Comparison of ENCODE assay signal across 24 cellular contexts in genomic region chr19:42054205-42054604, GRCh38. TPM values are rescaled to one million over a fixed set of nuclear protein-coding genes. Genes with fewer than 3 reads are reported as not detected.
DNase-seq lines count a peak whose midpoint lies in the region; ATAC-seq, FAIRE-seq and TF ChIP-seq lines count a peak whose summit lies in the region.
"Had no signal": no experiment of that assay in that cellular context is flagged by ENCODE, and none has a peak within 500 bp of the region (broad histone marks: within the 10 kb centered on the region; RNA-seq: fewer than 3 reads in every experiment).

No MANE protein-coding gene starts in this region.

- H3K9me3 ChIP-seq in mammary epithelial cell (replicated peaks; ENCODE audit: insufficient read depth, low read length) = no peaks in the 10 kb centered on the region
- H3K9me3 ChIP-seq in K562 (replicated peaks; ENCODE audit: control insufficient read depth, insufficient read depth, low read depth, low read length) = no peaks in the 10 kb centered on the region
- H3K9me3 ChIP-seq in neuronal stem cell (replicated peaks in 1 of 2; ENCODE audit: control insufficient read depth in 2 of 2, insufficient read depth in 1 of 2, low read depth in 1 of 2, low read length in 2 of 2) = no peaks in the 10 kb centered on the region
- H3K9me3 ChIP-seq: A549, BE2C had no signal

- H3K4ac ChIP-seq in neuronal stem cell (ENCODE audit: low read length) = no peak overlapping the region

- ATAC-seq in K562 = peak; percentile 49
- ATAC-seq: A549 had no signal

- H3K27ac Mint-ChIP-seq in MCF 10A (ENCODE audit: low read depth, unreplicated experiment) = peak overlapping the region; percentile 39

- H4K20me1 ChIP-seq in mammary epithelial cell (ENCODE audit: insufficient read depth, low read length) (no peaks in the 10 kb centered on the region), K562 (replicated peaks; ENCODE audit: control insufficient read depth, insufficient read depth, low read length) (no peaks in the 10 kb centered on the region)

- no peak for FAIRE-seq in K562 (lab: Jason Lieb, UNC)
- FAIRE-seq: GM12891, GM18507, H54 had no signal

- H3K9me3 Mint-ChIP-seq in MCF 10A (ENCODE audit: unreplicated experiment) = no peaks in the 10 kb centered on the region
- H3K9me3 Mint-ChIP-seq: CD4-positive, alpha-beta memory T cell had no signal

- dilution Hi-C loops in mammary epithelial cell (cut with HindIII; ENCODE audit: low sequenced_read_pairs) = no loop called here

- in situ Hi-C loops in mammary epithelial cell (cut with MboI; ENCODE audit: low sequenced_read_pairs in 2 of 2) = no loop called here
- in situ Hi-C loops in K562 (cut with MboI) = no loop called here

- H2BK12ac ChIP-seq in neuronal stem cell (ENCODE audit: low read length) = no peak overlapping the region

- H2AFZ ChIP-seq in mammary epithelial cell (ENCODE audit: low read depth, low read length) (no peak overlapping the region), K562 (ENCODE audit: low read depth, low read length) (no peak overlapping the region), neuronal stem cell (ENCODE audit: low read length) (no peak overlapping the region)

- DNase-seq in MCF 10A (ENCODE audit: unreplicated experiment) (no peak), mammary epithelial cell (no peak), K562 (ENCODE audit: extremely low read depth in 1 of 4, low spot score in 3 of 4) (peak in 1 of 4 experiments; percentile 31), neuronal stem cell (ENCODE audit: low spot score) (no peak), SW 1271 (lab: John Stamatoyannopoulos, UW) (no peak), NCI-H2171 treated with DMSO at 0.1 percent for 48 hours (lab: John Stamatoyannopoulos, UW) (no peak)
- no peak for DNase-seq in activated effector memory CD4-positive, alpha-beta T cell treated with anti-CD3 and anti-CD28 coated beads, Interleukin-2, amount 50 U/mL, for 16 hours
- DNase-seq: 8988T; ACHN; AML-193; BE2C; C1 segment of cervical spinal cord; Calu3; CD4-positive, alpha-beta memory T cell; COR-L47; DMS53; DMS79 treated with DMSO at 0.1 percent for 48 hours; GF-D8; GOT3; HCEC 1CT had no signal

- no peak for TF ChIP-seq EP300 in K562 (IDR thresholded peaks at IDR 0.05; ENCODE audit: low read length)

- peaks cover 29% of the 10 kb centered on the region for H3K4me1 Mint-ChIP-seq in MCF 10A (ENCODE audit: insufficient read depth, unreplicated experiment)

- H3K27me3 ChIP-seq in mammary epithelial cell (ENCODE audit: insufficient read depth, low read length) = no peaks in the 10 kb centered on the region
- H3K27me3 ChIP-seq in K562 (ENCODE audit: control insufficient read depth in 2 of 2, insufficient read depth in 2 of 2, low read length in 2 of 2) = peaks cover 31 to 56% of the 10 kb centered on the region in 2 experiments
- no peaks in the 10 kb centered on the region for H3K27me3 ChIP-seq in neuronal stem cell (ENCODE audit: control insufficient read depth in 3 of 3, insufficient read depth in 3 of 3, low read depth in 1 of 3, low read length in 3 of 3)
- H3K27me3 ChIP-seq: BE2C had no signal

- H3K18ac ChIP-seq in neuronal stem cell (ENCODE audit: low read length) = no peak overlapping the region

- no peak overlapping the region for H3K27ac ChIP-seq in mammary epithelial cell (ENCODE audit: insufficient read depth, low read depth, low read length)
- no peak overlapping the region for H3K27ac ChIP-seq in K562 (ENCODE audit: extremely low read depth, low read depth, low read length)
- no peak overlapping the region for H3K27ac ChIP-seq in neuronal stem cell (replicated peaks; ENCODE audit: low read length)
- H3K27ac ChIP-seq: A549 had no signal

- H2AK5ac ChIP-seq in neuronal stem cell (ENCODE audit: low read depth, low read length) = no peak overlapping the region

- H3K4me3 Mint-ChIP-seq in MCF 10A (ENCODE audit: unreplicated experiment) = no peak overlapping the region
- H3K4me3 Mint-ChIP-seq: CD4-positive, alpha-beta memory T cell had no signal

- no peaks in the 10 kb centered on the region for H3K9me1 ChIP-seq in K562 (ENCODE audit: control insufficient read depth, insufficient read depth, low read length)

- TF ChIP-seq RAD21 in K562 (CRISPR knock-in tag; conservative IDR thresholded peaks at IDR 0.05 in 1 of 2, IDR thresholded peaks at IDR 0.05 in 1 of 2) = no peak

- no peak overlapping the region for H3K14ac ChIP-seq in neuronal stem cell (ENCODE audit: low read length)

- no peaks in the 10 kb centered on the region for H3K79me1 ChIP-seq in neuronal stem cell (ENCODE audit: low read depth, low read length)

- H3K36me3 ChIP-seq in mammary epithelial cell (ENCODE audit: insufficient read depth, low read length) (no peaks in the 10 kb centered on the region), K562 (ENCODE audit: control insufficient read depth, insufficient read depth, low read length) (no peaks in the 10 kb centered on the region), neuronal stem cell (replicated peaks in 1 of 2; ENCODE audit: control insufficient read depth in 2 of 2, insufficient read depth in 2 of 2, low read length in 2 of 2) (peaks cover 0 to 44% of the 10 kb centered on the region in 2 donors)
- H3K36me3 ChIP-seq: BE2C had no signal

- TF ChIP-seq CTCF in MCF 10A (IDR thresholded peaks at IDR 0.05; ENCODE audit: unreplicated experiment) (no peak), mammary epithelial cell (conservative IDR thresholded peaks at IDR 0.05 in 1 of 2, IDR thresholded peaks at IDR 0.05 in 1 of 2; ENCODE audit: extremely low read depth in 1 of 2, insufficient read depth in 1 of 2, low read depth in 1 of 2, low read length in 2 of 2) (no peak), K562 (IDR thresholded peaks at IDR 0.05 in 2 of 3, conservative IDR thresholded peaks at IDR 0.05 in 1 of 3; ENCODE audit: insufficient read depth in 2 of 3, low read depth in 1 of 3, low read length in 3 of 3) (no peak)

- no peak overlapping the region for H2BK5ac ChIP-seq in neuronal stem cell (ENCODE audit: low read length)

- H3K4me2 ChIP-seq in mammary epithelial cell (ENCODE audit: insufficient read depth, low read depth, low read length) (no peak overlapping the region), K562 (ENCODE audit: insufficient read depth, low read length) (no peak overlapping the region), neuronal stem cell (ENCODE audit: insufficient read depth, low read length, poor library complexity, severe bottlenecking) (no peak overlapping the region)
- H3K4me2 ChIP-seq: A549 had no signal

- H3K23ac ChIP-seq in neuronal stem cell (ENCODE audit: low read depth, low read length, poor library complexity) = peak overlapping the region; percentile 40

- TF ChIP-seq POLR2A in K562 (conservative IDR thresholded peaks at IDR 0.05) = no peak

- CTCF ChIA-PET in MCF 10A (lab: Yijun Ruan, JAX) (interaction anchor here (1.0 kb wide), 1 partner anchor 47 kb away, joined by 3 read pairs; no protein-coding TSS in a partner anchor), mammary epithelial cell (lab: Charles Lee; ENCODE audit: low non-redundant PET) (no interaction called here), K562 (lab: Yijun Ruan, JAX; ENCODE audit: low intra/inter-chr PET ratio) (no interaction called here)

- H3K9ac ChIP-seq in mammary epithelial cell (ENCODE audit: insufficient read depth, low read length) (no peak overlapping the region), K562 (ENCODE audit: insufficient read depth in 1 of 2, low read depth in 2 of 2, low read length in 2 of 2) (0 out of 4 replicates have a peak overlapping the region, but pooled peaks of 1 of the 2 experiments have one; percentile 20), neuronal stem cell (ENCODE audit: low read depth, low read length, poor library complexity) (no peak overlapping the region)

- intact Hi-C loops in MCF 10A (cut with micrococcal nuclease) (no loop called here), mammary epithelial cell (cut with micrococcal nuclease) (no loop called here), K562 (cut with micrococcal nuclease) (no loop called here)

- H4K8ac ChIP-seq in neuronal stem cell (ENCODE audit: low read depth, low read length) = no peak overlapping the region

- H3K36me3 Mint-ChIP-seq in MCF 10A (ENCODE audit: insufficient read depth, unreplicated experiment) = no peaks in the 10 kb centered on the region
- H3K36me3 Mint-ChIP-seq: CD4-positive, alpha-beta memory T cell had no signal

- 95% methylated on average over 11 of the region's 18 CpGs for WGBS in mammary epithelial cell (ENCODE audit: low coverage, missing lambda C conversion rate)
- 4% methylated on average over 18 of the region's 18 CpGs for WGBS in K562 (ENCODE audit: insufficient coverage, low coverage, missing lambda C conversion rate)
- no CpG with 5 or more reads among the region's 18 CpGs for WGBS in neuronal stem cell (ENCODE audit: extremely low coverage in 2 of 2, insufficient read length in 2 of 2, insufficient replicate concordance in 1 of 2), 2 donors

- no peak overlapping the region for H2BK15ac ChIP-seq in neuronal stem cell (ENCODE audit: low read length)

- H2BK120ac ChIP-seq in neuronal stem cell (ENCODE audit: low read depth, low read length) = no peak overlapping the region

- no peaks in the 10 kb centered on the region for H3K27me3 Mint-ChIP-seq in MCF 10A (ENCODE audit: insufficient read depth, unreplicated experiment)

- H4K91ac ChIP-seq in neuronal stem cell (ENCODE audit: low read depth, low read length, poor library complexity) = no peak overlapping the region

- POLR2A ChIA-PET in MCF 10A (lab: Yijun Ruan, JAX) = interaction anchor here (4.2 kb wide), 1 partner anchor 22 kb away, joined by 32 read pairs; the partner anchor contains the start of gene ZNF574
- POLR2A ChIA-PET in K562 (lab: Yijun Ruan, JAX) = no interaction called here

- BruUV-seq in MCF 10A (replicated peaks; lab: Mats Ljungman, UMichigan) (no TSS peak), mammary epithelial cell (replicated peaks; lab: Mats Ljungman, UMichigan) (no TSS peak), K562 (replicated peaks; lab: Mats Ljungman, UMichigan) (no TSS peak)

- H3K4me3 ChIP-seq in mammary epithelial cell (replicated peaks in 1 of 3; ENCODE audit: insufficient read depth in 1 of 3, low read depth in 2 of 3, low read length in 3 of 3) = no peak overlapping the region
- H3K4me3 ChIP-seq in K562 = no peak overlapping the region
- no peak overlapping the region for H3K4me3 ChIP-seq in neuronal stem cell (ENCODE audit: low read length in 2 of 2)
- H3K4me3 ChIP-seq: A549 had no signal

- peaks cover 38% of the 10 kb centered on the region for H3K4me1 ChIP-seq in mammary epithelial cell (ENCODE audit: insufficient read depth, low read length)
- peaks cover 2 to 12% of the 10 kb centered on the region in 2 experiments; a peak in 2 of 5 replicates for H3K4me1 ChIP-seq in K562 (replicated peaks in 1 of 2; ENCODE audit: control insufficient read depth in 2 of 2, insufficient read depth in 2 of 2, low read length in 2 of 2)
- peaks cover 0 to 4% of the 10 kb centered on the region in 2 donors for H3K4me1 ChIP-seq in neuronal stem cell (ENCODE audit: control insufficient read depth in 2 of 2, insufficient read depth in 1 of 2, low read depth in 1 of 2, low read length in 2 of 2)

- H3K79me2 ChIP-seq in mammary epithelial cell (ENCODE audit: insufficient read depth, low read length) (no peaks in the 10 kb centered on the region), K562 (ENCODE audit: control insufficient read depth, insufficient read depth, low read length) (no peaks in the 10 kb centered on the region)

RNA-seq across cellular contexts. Expression of gene GRIK5, which starts 15.8 kb away (rescaled TPM):
- 1.6 and 1.8 TPM in 2 replicates for total RNA-seq in MCF 10A (2022)
- under 1 TPM in 1 of 2 donors, not detected in 1; 0.45 TPM for total RNA-seq in mammary epithelial cell
- 0.08 TPM for polyA plus RNA-seq in mammary epithelial cell
- polyA minus RNA-seq in mammary epithelial cell = not detected
- 0.12 and 1.3 TPM in 2 replicates for total RNA-seq in K562 (2011; cell fraction: chromatin; rRNA removed; ENCODE audit: low replicate concordance)
- total RNA-seq in K562 (2011; cell fraction: nucleolus; rRNA removed) = 0.50 and 0.53 TPM in 2 replicates
- 0.29 and 0.31 TPM in 2 replicates for total RNA-seq in K562 (2011; cell fraction: nucleoplasm; rRNA removed)
- 0.27 and 0.29 TPM in 2 replicates for total RNA-seq in K562 (2014; rRNA removed)
- 0.55 TPM in 1 of 2 replicates, not detected in the other for total RNA-seq in K562 (2014; rRNA removed; fragmentation: Illumina TruSeq; extraction: Trizol)
- 0.40 TPM in 1 of 2 replicates, not detected in the other for total RNA-seq in K562 (2015; rRNA removed; fragmentation: Illumina TruSeq; extraction: Trizol)
- total RNA-seq in K562 (2021) = 0.51 and 0.58 TPM in 2 replicates
- polyA plus RNA-seq in K562 (2011; rRNA removed) = 0.04 and 0.09 TPM in 2 replicates
- polyA plus RNA-seq in K562 (2011; cell fraction: cytosol; rRNA removed) = 0.04 and 0.06 TPM in 2 replicates
- 0.27 and 0.48 TPM in 2 replicates for polyA plus RNA-seq in K562 (2011; cell fraction: nucleus; rRNA removed)
- 0.34 and 11.2 TPM in 2 replicates for polyA plus RNA-seq in K562 (2012)
- polyA plus RNA-seq in K562 (2014; fragmentation: Illumina TruSeq; extraction: Trizol) = 0.06 and 0.12 TPM in 2 replicates
- polyA plus RNA-seq in K562 (2014; fragmentation: Nextera tagmentation; extraction: Ambion mirVana) = not detected
- polyA plus RNA-seq in K562 (2014; rRNA removed) = 0.04 and 0.27 TPM in 2 replicates
- polyA minus RNA-seq in K562 (2011; rRNA and poly(A)+ RNA removed) = 0.06 and 0.63 TPM in 2 replicates
- not detected in 2 replicates for polyA minus RNA-seq in K562 (2011; cell fraction: cytosol; rRNA and poly(A)+ RNA removed)
- polyA minus RNA-seq in K562 (2011; cell fraction: nucleus; rRNA and poly(A)+ RNA removed) = 0.33 TPM in 1 of 2 replicates, not detected in the other
- 21.6 TPM for polyA plus RNA-seq in neuronal stem cell (2013, experiment 1 of 2)
- 21.7 TPM for polyA plus RNA-seq in neuronal stem cell (2013, experiment 2 of 2)
- polyA plus RNA-seq: CD4-positive, alpha-beta memory T cell had no signal

RNA-seq across cellular contexts. Expression of gene ZNF574, which starts 21.8 kb away (rescaled TPM):
- total RNA-seq in MCF 10A (2022) = 12.2 and 13.5 TPM in 2 replicates
- 10 to 100 TPM; 16.8 to 19.7 TPM for total RNA-seq in mammary epithelial cell
- polyA plus RNA-seq in mammary epithelial cell = 16.6 TPM
- polyA minus RNA-seq in mammary epithelial cell = 20.6 TPM
- total RNA-seq in K562 (2011; cell fraction: chromatin; rRNA removed; ENCODE audit: low replicate concordance) = 6.5 and 25.2 TPM in 2 replicates
- 24.3 and 26.2 TPM in 2 replicates for total RNA-seq in K562 (2011; cell fraction: nucleolus; rRNA removed)
- total RNA-seq in K562 (2011; cell fraction: nucleoplasm; rRNA removed) = 12.0 and 13.4 TPM in 2 replicates
- 12.0 and 21.6 TPM in 2 replicates for total RNA-seq in K562 (2014; rRNA removed)
- 1.9 and 2.6 TPM in 2 replicates for total RNA-seq in K562 (2014; rRNA removed; fragmentation: Illumina TruSeq; extraction: Trizol)
- 9.2 and 10.5 TPM in 2 replicates for total RNA-seq in K562 (2015; rRNA removed; fragmentation: Illumina TruSeq; extraction: Trizol)
- total RNA-seq in K562 (2021) = 20.7 and 21.0 TPM in 2 replicates
- 7.1 and 12.1 TPM in 2 replicates for polyA plus RNA-seq in K562 (2011; rRNA removed)
- 15.2 and 35.3 TPM in 2 replicates for polyA plus RNA-seq in K562 (2011; cell fraction: cytosol; rRNA removed)
- 9.6 and 17.8 TPM in 2 replicates for polyA plus RNA-seq in K562 (2011; cell fraction: nucleus; rRNA removed)
- 13.6 and 14.2 TPM in 2 replicates for polyA plus RNA-seq in K562 (2012)
- 8.4 and 13.7 TPM in 2 replicates for polyA plus RNA-seq in K562 (2014; fragmentation: Illumina TruSeq; extraction: Trizol)
- polyA plus RNA-seq in K562 (2014; fragmentation: Nextera tagmentation; extraction: Ambion mirVana) = under 1 TPM; 0.24 to 0.34 TPM
- 11.2 and 13.4 TPM in 2 replicates for polyA plus RNA-seq in K562 (2014; rRNA removed)
- polyA minus RNA-seq in K562 (2011; rRNA and poly(A)+ RNA removed) = 7.1 and 9.8 TPM in 2 replicates
- polyA minus RNA-seq in K562 (2011; cell fraction: cytosol; rRNA and poly(A)+ RNA removed) = 22.7 and 24.3 TPM in 2 replicates
- polyA minus RNA-seq in K562 (2011; cell fraction: nucleus; rRNA and poly(A)+ RNA removed) = 11.4 and 14.6 TPM in 2 replicates
- 13.3 TPM for polyA plus RNA-seq in neuronal stem cell (2013, experiment 1 of 2)
- polyA plus RNA-seq in neuronal stem cell (2013, experiment 2 of 2) = 13.5 TPM
